In genomic region chr11:57800444-57801184, GRCh38 we compare ENCODE assay signal across 7 cellular contexts. TPM values are rescaled to one million over a fixed set of nuclear protein-coding genes. Genes with fewer than 3 reads are reported as not detected.
A peak's percentile ranks its signal among the peaks of the same experiment; 100 is the strongest.
DNase-seq lines count a peak whose midpoint lies in the region; ATAC-seq, FAIRE-seq and TF ChIP-seq lines count a peak whose summit lies in the region.

No MANE protein-coding gene starts in this region.

- peak; percentile 75 to 78 (median 76) for TF ChIP-seq CTCF in ascending aorta (IDR thresholded peaks at IDR 0.05)
- peak; percentile 92 for TF ChIP-seq CTCF in left ventricle myocardium inferior (IDR thresholded peaks at IDR 0.05; ENCODE audit: borderline replicate concordance)
- peak; percentile 82 for TF ChIP-seq CTCF in retinal pigment epithelial cell (conservative IDR thresholded peaks at IDR 0.05; ENCODE audit: low read depth, low read length)

- H3K9me3 ChIP-seq in ascending aorta (no peaks in the 10 kb centered on the region), left ventricle myocardium inferior (replicated peaks) (no peaks in the 10 kb centered on the region)

- ATAC-seq in GM21423 (IDR thresholded peaks at IDR 0.05; ENCODE audit: unreplicated experiment) = peak; percentile 87

- no peaks in the 10 kb centered on the region for H3K27me3 ChIP-seq in ascending aorta
- H3K27me3 ChIP-seq in left ventricle myocardium inferior (ENCODE audit: low read depth) = no peaks in the 10 kb centered on the region

- no peak overlapping the region for H3K4me3 ChIP-seq in ascending aorta
- peak overlapping the region; percentile 5 for H3K4me3 ChIP-seq in left ventricle myocardium inferior
- no peak overlapping the region for H3K4me3 ChIP-seq in retinal pigment epithelial cell (ENCODE audit: low read length)

- intact Hi-C loops in ascending aorta (cut with DNase I) = loop anchor here (1.0 to 10.0 kb wide), 4 partner anchors 38 to 236 kb away; partner anchors contain the start of genes MED19, SELENOH, TMX2 and UBE2L6
- intact Hi-C loops in left ventricle myocardium inferior (cut with micrococcal nuclease) = loop anchor here (5.0 kb wide), 1 partner anchor 58 kb away; the partner anchor contains the start of gene SELENOH

- H3K4me1 ChIP-seq in ascending aorta (peaks cover 3 to 10% of the 10 kb centered on the region in 2 donors), left ventricle myocardium inferior (peaks cover 83% of the 10 kb centered on the region)

- peaks cover 67 to 70% of the 10 kb centered on the region in 2 donors for H3K36me3 ChIP-seq in ascending aorta
- peaks cover 73% of the 10 kb centered on the region for H3K36me3 ChIP-seq in left ventricle myocardium inferior

- H3K27ac ChIP-seq in ascending aorta (peak overlapping the region in 1 of 2 donors; percentile 37), left ventricle myocardium inferior (replicated peaks) (peak overlapping the region; percentile 84)

- peak; percentile 89 for DNase-seq in HPDE6-E6E7 (ENCODE audit: extremely low spot score)
- peak; percentile 89 for DNase-seq in NCI-H774 (lab: John Stamatoyannopoulos, UW)
- DNase-seq in ascending aorta (ENCODE audit: low spot score in 2 of 2) = no peak
- no peak for DNase-seq in left ventricle myocardium inferior
- DNase-seq in retinal pigment epithelial cell (ENCODE audit: low read depth) = no peak

- FAIRE-seq in G401.6 (lab: Jason Lieb, UNC) = peak; percentile 58

RNA-seq across cellular contexts. Expression of gene CTNND1, which starts 39.0 kb away (rescaled TPM):
- total RNA-seq in ascending aorta (69.5 TPM), left ventricle myocardium inferior (58.9 TPM)

RNA-seq across cellular contexts. Expression of gene BTBD18, which starts 49.0 kb away (rescaled TPM):
- total RNA-seq in ascending aorta = not detected
- not detected for total RNA-seq in left ventricle myocardium inferior

RNA-seq across cellular contexts. Expression of gene SELENOH, which starts 59.3 kb away (rescaled TPM):
- total RNA-seq in ascending aorta = 113 TPM
- 78.8 TPM for total RNA-seq in left ventricle myocardium inferior

Comparison
In these comparisons a context has a peak if more than half of its experiments do, and no peak if none do; other contexts are left out.
1. DNase-seq: peak in HPDE6-E6E7 (single experiment) and NCI-H774 (single experiment); none in ascending aorta (0 of 2), left ventricle myocardium inferior (single experiment) and retinal pigment epithelial cell (single experiment).
2. Peak in every context shown above with its lines, with median percentiles within 50 percentile points of each other: CTCF ChIP-seq.